In genomic region chr14:92644166-92644565, GRCh38 we compare ENCODE assay signal across 13 cellular contexts.
DNase-seq lines count a peak whose midpoint lies in the region; ATAC-seq and TF ChIP-seq lines count a peak whose summit lies in the region.
"Had no signal": no experiment of that assay in that cellular context is flagged by ENCODE, and none has a peak within 500 bp of the region (broad histone marks: within the 10 kb centered on the region; RNA-seq: fewer than 3 reads in every experiment).

No MANE protein-coding gene starts in this region.

- TF ChIP-seq CTCF in RWPE2 (IDR thresholded peaks at IDR 0.05; ENCODE audit: poor library complexity, severe bottlenecking) (no peak), fibroblast of pulmonary artery (IDR thresholded peaks at IDR 0.05; ENCODE audit: low read length, missing control alignments) (no peak)

- peak overlapping the region; percentile 82 for H3K27ac ChIP-seq in RWPE2 (ENCODE audit: poor library complexity, severe bottlenecking)
- peak overlapping the region; percentile 99 for H3K27ac ChIP-seq in stomach smooth muscle (ENCODE audit: low read length)

- H3K9me3 ChIP-seq in RWPE2 (ENCODE audit: severe bottlenecking) (peaks cover 6% of the 10 kb centered on the region), stomach smooth muscle (ENCODE audit: control insufficient read depth in 2 of 2, low read length in 2 of 2) (peaks cover 0 to 9% of the 10 kb centered on the region in 2 donors)

- DNase-seq in GM04504 (ENCODE audit: low read depth) (peak; percentile 30), RWPE2 (ENCODE audit: low spot score) (no peak), fibroblast of pulmonary artery (ENCODE audit: low read depth) (peak; percentile 35), DMS 273 (lab: John Stamatoyannopoulos, UW; ENCODE audit: unreplicated experiment) (no peak), retina (no peak)
- DNase-seq: activated CD4-positive, alpha-beta T cell treated with anti-CD3 and anti-CD28 coated beads, Interleukin-2, amount 10 ng/mL, durations not matched to agents 7 days and 5 days; activated effector memory CD4-positive, alpha-beta T cell treated with Interleukin-2 at 50 U/mL for 16 hours; cerebellar nuclear complex; NCI-H1092; NCI-H774; nephron progenitor cell had no signal

- no peak overlapping the region for H3K4me3 ChIP-seq in RWPE2 (ENCODE audit: severe bottlenecking)
- H3K4me3 ChIP-seq in fibroblast of pulmonary artery (replicated peaks; ENCODE audit: low read depth, low read length): no peak overlapping the region
- no peak overlapping the region for H3K4me3 ChIP-seq in stomach smooth muscle (ENCODE audit: low read length in 2 of 2)

- no peaks in the 10 kb centered on the region for H3K27me3 ChIP-seq in RWPE2 (ENCODE audit: insufficient read depth, poor library complexity, severe bottlenecking)
- no peaks in the 10 kb centered on the region for H3K27me3 ChIP-seq in stomach smooth muscle (ENCODE audit: control insufficient read depth in 1 of 2, insufficient read depth in 2 of 2, low read length in 2 of 2)

- no peak overlapping the region for H3K9ac ChIP-seq in stomach smooth muscle (ENCODE audit: low read length in 2 of 2)

- peak; percentile 95 for ATAC-seq in RWPE2 (ENCODE audit: low read depth)
- no peak for ATAC-seq in GM19467 (IDR thresholded peaks at IDR 0.05; ENCODE audit: unreplicated experiment)

- H3K4me1 ChIP-seq in RWPE2 (ENCODE audit: insufficient read depth, poor library complexity, severe bottlenecking) (peaks cover 38% of the 10 kb centered on the region), stomach smooth muscle (ENCODE audit: control insufficient read depth, insufficient read depth, low read length) (peaks cover 36% of the 10 kb centered on the region)

- H3K36me3 ChIP-seq in RWPE2 (ENCODE audit: low read depth) (no peaks in the 10 kb centered on the region; the same call in 1 of the 2 replicates), stomach smooth muscle (ENCODE audit: control insufficient read depth in 2 of 2, insufficient read depth in 2 of 2, low read length in 2 of 2) (peaks cover 0 to 11% of the 10 kb centered on the region in 2 donors)

Comparison
In these comparisons a context has a peak if more than half of its experiments do, and no peak if none do; other contexts are left out.
1. DNase-seq: peak in GM04504 (single experiment) and fibroblast of pulmonary artery (single experiment); none in RWPE2 (single experiment), DMS 273 (single experiment) and retina (single experiment).